In genomic region chr4:128558896-128559669, GRCh38 we compare ENCODE assay signal across 12 cellular contexts.
DNase-seq lines count a peak whose midpoint lies in the region; ATAC-seq and TF ChIP-seq lines count a peak whose summit lies in the region.
"Had no signal": no experiment of that assay in that cellular context is flagged by ENCODE, and none has a peak within 500 bp of the region (broad histone marks: within the 10 kb centered on the region; RNA-seq: fewer than 3 reads in every experiment).

No MANE protein-coding gene starts in this region.

- no peaks in the 10 kb centered on the region for H3K27me3 ChIP-seq in OCI-LY3 (ENCODE audit: low read depth, low read length)
- no peaks in the 10 kb centered on the region for H3K27me3 ChIP-seq in heart left ventricle
- H3K27me3 ChIP-seq in psoas muscle (ENCODE audit: insufficient read depth in 3 of 3, low read length in 2 of 3) = no peaks in the 10 kb centered on the region
- H3K27me3 ChIP-seq: foreskin keratinocyte had no signal

- TF ChIP-seq POLR2A in heart left ventricle (IDR thresholded peaks at IDR 0.05) = no peak

- no peak overlapping the region for H3K9ac ChIP-seq in OCI-LY3 (ENCODE audit: low read length)

- intact Hi-C loops in heart left ventricle (cut with DNase I) (loop anchor here in 4 of 10 donors (5.0 to 10.0 kb wide), 4 partner anchors 92 to 174 kb away; no protein-coding TSS in a partner anchor), psoas muscle (cut with DNase I) (loop anchor here (1.0 to 10.0 kb wide), 2 partner anchors 14 to 104 kb away; no protein-coding TSS in a partner anchor)

- no peak overlapping the region for H3K27ac ChIP-seq in OCI-LY3 (ENCODE audit: low read length)
- peak overlapping the region in 4 of 12 donors; percentile 21 to 74 (median 32) for H3K27ac ChIP-seq in heart left ventricle
- peak overlapping the region; percentile 56 for H3K27ac ChIP-seq in psoas muscle
- H3K27ac ChIP-seq: foreskin keratinocyte had no signal

- DNase-seq in ELR (ENCODE audit: low read depth) (peak; percentile 71), heart left ventricle (no peak), psoas muscle (no peak), GM03348 (ENCODE audit: low spot score) (no peak), NCI-H2081 (lab: John Stamatoyannopoulos, UW) (no peak), NCI-H2171 treated with DMSO at 0.1 percent for 48 hours (lab: John Stamatoyannopoulos, UW) (no peak)
- DNase-seq: activated CD4-positive, alpha-beta T cell treated with anti-CD3 and anti-CD28 coated beads, Interleukin-2, amount 10 ng/mL, durations not matched to agents 24 days and 14 days; activated naive CD8-positive, alpha-beta T cell treated with anti-CD3 and anti-CD28 coated beads, Interleukin-2, amount 50 U/mL, for 24 hours; DMS153; foreskin keratinocyte had no signal

- H3K9me3 ChIP-seq in OCI-LY3 (ENCODE audit: insufficient read depth, low read length) (no peaks in the 10 kb centered on the region), heart left ventricle (no peaks in the 10 kb centered on the region), psoas muscle (no peaks in the 10 kb centered on the region)

- H3K36me3 ChIP-seq in OCI-LY3 (replicated peaks; ENCODE audit: low read depth, low read length) = no peaks in the 10 kb centered on the region
- H3K36me3 ChIP-seq in heart left ventricle = no peaks in the 10 kb centered on the region
- H3K36me3 ChIP-seq in psoas muscle (ENCODE audit: insufficient read depth in 1 of 2, low read depth in 1 of 2) = no peaks in the 10 kb centered on the region

- H3K4me2 ChIP-seq in OCI-LY3 (ENCODE audit: low read length) = no peak overlapping the region

- ATAC-seq in heart left ventricle (peak in 3 of 4 donors; percentile 54 to 63 (median 63)), psoas muscle (peak; percentile 69 to 81 (median 80)), GM18502 (IDR thresholded peaks at IDR 0.05; ENCODE audit: poor library complexity, unreplicated experiment) (no peak)
- ATAC-seq: activated naive CD8-positive, alpha-beta T cell treated with anti-CD3 and anti-CD28 coated beads, Interleukin-2, amount 50 U/mL, for 24 hours; foreskin keratinocyte had no signal

- 0 out of 2 replicates have a peak overlapping the region, but pooled peaks have one; percentile 31 for H2AFZ ChIP-seq in OCI-LY3 (ENCODE audit: low read depth, low read length)

- TF ChIP-seq CTCF in OCI-LY3 (IDR thresholded peaks at IDR 0.05; ENCODE audit: low read depth, low read length) (no peak), heart left ventricle (IDR thresholded peaks at IDR 0.05) (no peak), psoas muscle (IDR thresholded peaks at IDR 0.05) (no peak)

- H3K4me1 ChIP-seq in OCI-LY3 (ENCODE audit: low read length) = peaks cover 3% of the 10 kb centered on the region; the same call in 1 of the 2 replicates
- peaks cover 0 to 20% (median 2%) of the 10 kb centered on the region in 12 donors for H3K4me1 ChIP-seq in heart left ventricle
- peaks cover 14% of the 10 kb centered on the region for H3K4me1 ChIP-seq in psoas muscle
- H3K4me1 ChIP-seq: foreskin keratinocyte had no signal

- WGBS in heart left ventricle, 4 donors = 48 to 61% (median 55%) methylated on average over 8 of the region's 8 CpGs
- WGBS in psoas muscle, 3 donors = 19 to 27% (median 19%) methylated on average over 8 of the region's 8 CpGs

- H3K79me2 ChIP-seq in OCI-LY3 (ENCODE audit: low read length) = no peaks in the 10 kb centered on the region

- H4K20me1 ChIP-seq in OCI-LY3 (ENCODE audit: insufficient read depth, low read length) = no peaks in the 10 kb centered on the region

- no peak overlapping the region for H3K4me3 ChIP-seq in OCI-LY3 (ENCODE audit: low read length)
- no peak overlapping the region for H3K4me3 ChIP-seq in heart left ventricle
- H3K4me3 ChIP-seq in psoas muscle = no peak overlapping the region
